ENCODE assay signal across 1 cellular context in genomic region chr14:31265701-31266398, GRCh38.
TF ChIP-seq lines count a peak whose summit lies in the region.

No MANE protein-coding gene starts in this region.

TF ChIP-seq in HepG2, 621 proteins besides CTCF, POLR2A, EP300 and RAD21 (continued from another document and continues in another):
- TF ChIP-seq ZXDC (CRISPR knock-in tag; IDR thresholded peaks at IDR 0.05) (no peak), ZFX (CRISPR knock-in tag; IDR thresholded peaks at IDR 0.05; ENCODE audit: low read depth) (peak; percentile 73; the same call in 1 of the 2 replicates), ATF2 (CRISPR knock-in tag; IDR thresholded peaks at IDR 0.05) (peak; percentile 91), ZNF768 (CRISPR knock-in tag; IDR thresholded peaks at IDR 0.05) (no peak; the same call in 1 of the 2 replicates), MED8 (CRISPR knock-in tag; IDR thresholded peaks at IDR 0.05; ENCODE audit: insufficient replicate concordance) (no peak), ZNF484 (CRISPR knock-in tag; IDR thresholded peaks at IDR 0.05; ENCODE audit: borderline replicate concordance, low read depth) (no peak), AHDC1 (CRISPR knock-in tag; IDR thresholded peaks at IDR 0.05; ENCODE audit: borderline replicate concordance) (no peak), MXD1 (CRISPR knock-in tag; IDR thresholded peaks at IDR 0.05) (no peak), FOXO4 (CRISPR knock-in tag; conservative IDR thresholded peaks at IDR 0.05) (0 out of 2 replicates have a peak, but pooled peaks have one; percentile 93), SCMH1 (CRISPR knock-in tag; IDR thresholded peaks at IDR 0.05; ENCODE audit: borderline replicate concordance) (no peak), ZNF800 (CRISPR knock-in tag; IDR thresholded peaks at IDR 0.05) (no peak), HNF1B (CRISPR knock-in tag; IDR thresholded peaks at IDR 0.05) (no peak), ZNF891 (CRISPR knock-in tag; IDR thresholded peaks at IDR 0.05) (no peak), YY1 (IDR thresholded peaks at IDR 0.05; ENCODE audit: insufficient read depth, insufficient replicate concordance, low read depth, low read length) (peak; percentile 39), BRF2 (CRISPR knock-in tag; IDR thresholded peaks at IDR 0.05) (peak; percentile 44; the same call in 1 of the 2 replicates), ZNF704 (CRISPR knock-in tag; IDR thresholded peaks at IDR 0.05; ENCODE audit: borderline replicate concordance) (no peak), KDM5B (CRISPR knock-in tag; IDR thresholded peaks at IDR 0.05; ENCODE audit: borderline replicate concordance) (no peak), RARA (CRISPR knock-in tag; IDR thresholded peaks at IDR 0.05) (peak; percentile 78), MXD4 (CRISPR knock-in tag; IDR thresholded peaks at IDR 0.05) (peak; percentile 68), CBFB (CRISPR knock-in tag; IDR thresholded peaks at IDR 0.05) (peak; percentile 46; the same call in 1 of the 2 replicates), ATF1 (CRISPR knock-in tag; IDR thresholded peaks at IDR 0.05) (no peak), ZKSCAN5 (CRISPR knock-in tag; IDR thresholded peaks at IDR 0.05) (no peak), FOXA3 (CRISPR knock-in tag; IDR thresholded peaks at IDR 0.05) (peak; percentile 74), ZSCAN25 (CRISPR knock-in tag; IDR thresholded peaks at IDR 0.05) (peak; percentile 19), ZNF562 (CRISPR knock-in tag; IDR thresholded peaks at IDR 0.05; ENCODE audit: borderline replicate concordance) (no peak), CHD4 (IDR thresholded peaks at IDR 0.05; ENCODE audit: borderline replicate concordance, low read length) (0 out of 2 replicates have a peak, but pooled peaks have one; percentile 58), ZSCAN21 (CRISPR knock-in tag; IDR thresholded peaks at IDR 0.05; ENCODE audit: borderline replicate concordance) (peak; percentile 82; the same call in 1 of the 2 replicates), FOXA1 (IDR thresholded peaks at IDR 0.05) (no peak), FOXA1 (CRISPR knock-in tag; IDR thresholded peaks at IDR 0.05) (peak; percentile 37; the same call in 1 of the 2 replicates), HNF1A (IDR thresholded peaks at IDR 0.05; ENCODE audit: low read depth) (peak; percentile 72; the same call in 1 of the 2 replicates), HNF1A (CRISPR knock-in tag; IDR thresholded peaks at IDR 0.05; ENCODE audit: borderline replicate concordance) (peak; percentile 84; the same call in 1 of the 2 replicates), ZNF160 (CRISPR knock-in tag; IDR thresholded peaks at IDR 0.05) (no peak), RXRB (CRISPR knock-in tag; IDR thresholded peaks at IDR 0.05; ENCODE audit: borderline replicate concordance) (peak; percentile 80; the same call in 1 of the 2 replicates), ZNF143 (CRISPR knock-in tag; IDR thresholded peaks at IDR 0.05) (peak; percentile 45; the same call in 1 of the 2 replicates), JUN (CRISPR knock-in tag; IDR thresholded peaks at IDR 0.05) (peak; percentile 81), NONO (IDR thresholded peaks at IDR 0.05) (no peak), NONO (CRISPR knock-in tag; conservative IDR thresholded peaks at IDR 0.05) (no peak)
